Comparison of ENCODE assay signal across 26 cellular contexts in genomic region chr5:143181173-143181572, GRCh38.
DNase-seq lines count a peak whose midpoint lies in the region; ATAC-seq, FAIRE-seq and TF ChIP-seq lines count a peak whose summit lies in the region.
"Had no signal": no experiment of that assay in that cellular context is flagged by ENCODE, and none has a peak within 500 bp of the region (broad histone marks: within the 10 kb centered on the region; RNA-seq: fewer than 3 reads in every experiment).

No MANE protein-coding gene starts in this region.

- TF ChIP-seq CTCF in natural killer cell (IDR thresholded peaks at IDR 0.05): no peak
- no peak for TF ChIP-seq CTCF in KMS-11 (conservative IDR thresholded peaks at IDR 0.05; ENCODE audit: low read depth, low read length)
- no peak for TF ChIP-seq CTCF in upper lobe of right lung (IDR thresholded peaks at IDR 0.05)

- H3K9me3 ChIP-seq in upper lobe of right lung: no peaks in the 10 kb centered on the region
- H3K9me3 ChIP-seq: A549, SJSA1 had no signal

- H3K4me3 ChIP-seq in KMS-11 (IDR thresholded peaks at IDR 0.05; ENCODE audit: insufficient read depth, low read depth, low read length) (no peak overlapping the region), upper lobe of right lung (no peak overlapping the region)
- H3K4me3 ChIP-seq: A549, GM23338, SJSA1 had no signal

- H3K27me3 ChIP-seq in KMS-11 (ENCODE audit: insufficient read depth, low read depth) (no peaks in the 10 kb centered on the region), upper lobe of right lung (no peaks in the 10 kb centered on the region)
- H3K27me3 ChIP-seq: SJSA1 had no signal

- H3K36me3 ChIP-seq in KMS-11 (ENCODE audit: insufficient read depth) (no peaks in the 10 kb centered on the region), upper lobe of right lung (no peaks in the 10 kb centered on the region)

- peak overlapping the region; percentile 70 for H3K4me2 ChIP-seq in KMS-11
- H3K4me2 ChIP-seq: A549, GM23338 had no signal

- CTCF ChIA-PET in activated CD8-positive, alpha-beta memory T cell treated with anti-CD3 and anti-CD28 coated beads, Interleukin-2, amount 10 ng/mL, durations not matched to agents 7 days and 5 days (lab: Charles Lee): no interaction called here

- H2AFZ ChIP-seq in KMS-11 (ENCODE audit: low read depth): no peak overlapping the region
- H2AFZ ChIP-seq: GM23338 had no signal

- peaks cover 55 to 56% of the 10 kb centered on the region in 2 donors for H3K4me1 Mint-ChIP-seq in natural killer cell treated with Interleukin-12 subunit alpha and Interleukin-12 subunit beta and Interleukin-15 and Interleukin-18, amount 100 ng/mL, for 72 hours (ENCODE audit: low read depth in 2 of 2)
- peaks cover 44 to 45% of the 10 kb centered on the region in 2 donors for H3K4me1 Mint-ChIP-seq in natural killer cell
- peaks cover 60% of the 10 kb centered on the region for H3K4me1 Mint-ChIP-seq in central memory CD8-positive, alpha-beta T cell
- peaks cover 25% of the 10 kb centered on the region for H3K4me1 Mint-ChIP-seq in activated CD8-positive, alpha-beta memory T cell treated with anti-CD3 and anti-CD28 coated beads, Interleukin-2, amount 10 ng/mL, durations not matched to agents 7 days and 5 days
- H3K4me1 Mint-ChIP-seq: GM23338 had no signal

- FAIRE-seq in GM19239 (lab: Jason Lieb, UNC): no peak
- FAIRE-seq: A549, HTR-8/SVneo, RCC 7860 had no signal

- H3K9ac ChIP-seq in KMS-11: no peak overlapping the region

- peak overlapping the region; percentile 34 for H3K4me3 Mint-ChIP-seq in natural killer cell treated with Interleukin-12 subunit alpha and Interleukin-12 subunit beta and Interleukin-15 and Interleukin-18, amount 100 ng/mL, for 72 hours
- H3K4me3 Mint-ChIP-seq in natural killer cell: no peak overlapping the region
- H3K4me3 Mint-ChIP-seq in central memory CD8-positive, alpha-beta T cell: no peak overlapping the region
- H3K4me3 Mint-ChIP-seq in activated CD8-positive, alpha-beta memory T cell treated with anti-CD3 and anti-CD28 coated beads, Interleukin-2, amount 10 ng/mL, durations not matched to agents 7 days and 5 days: no peak overlapping the region
- H3K4me3 Mint-ChIP-seq: GM23338, IgD-negative memory B cell had no signal

- H3K36me3 Mint-ChIP-seq in natural killer cell treated with Interleukin-12 subunit alpha and Interleukin-12 subunit beta and Interleukin-15 and Interleukin-18, amount 100 ng/mL, for 72 hours: peaks cover 32% of the 10 kb centered on the region
- no peaks in the 10 kb centered on the region for H3K36me3 Mint-ChIP-seq in natural killer cell
- peaks cover 7% of the 10 kb centered on the region for H3K36me3 Mint-ChIP-seq in central memory CD8-positive, alpha-beta T cell (ENCODE audit: insufficient read depth)
- H3K36me3 Mint-ChIP-seq in activated CD8-positive, alpha-beta memory T cell treated with anti-CD3 and anti-CD28 coated beads, Interleukin-2, amount 10 ng/mL, durations not matched to agents 7 days and 5 days: peaks cover 15% of the 10 kb centered on the region

- DNase-seq in natural killer cell treated with Interleukin-12 subunit alpha and Interleukin-12 subunit beta and Interleukin-15 and Interleukin-18, amount 100 ng/mL, for 72 hours (ENCODE audit: low spot score): no peak
- DNase-seq in natural killer cell: no peak
- no peak for DNase-seq in central memory CD8-positive, alpha-beta T cell (ENCODE audit: low spot score in 2 of 2)
- no peak for DNase-seq in upper lobe of right lung
- DNase-seq in activated CD8-positive, alpha-beta memory T cell treated with anti-CD3 and anti-CD28 coated beads, Interleukin-2, amount 10 ng/mL, durations not matched to agents 7 days and 5 days: no peak
- DNase-seq in GM19239 (ENCODE audit: insufficient read length, low spot score): no peak
- DNase-seq: Calu3; CD8-positive, alpha-beta memory T cell; DMS153; HCEC 1CT; Kasumi-1; NCI-H1417; NCI-H1694 treated with DMSO at 0.1 percent for 48 hours; NCI-H2081 treated with DMSO at 0.1 percent for 48 hours; NCI-H446 treated with DMSO at 0.1 percent for 48 hours; NCI-H526 treated with DMSO at 0.1 percent for 48 hours; OCI-M1 had no signal

- H3K27me3 Mint-ChIP-seq in natural killer cell treated with Interleukin-12 subunit alpha and Interleukin-12 subunit beta and Interleukin-15 and Interleukin-18, amount 100 ng/mL, for 72 hours: no peaks in the 10 kb centered on the region
- H3K27me3 Mint-ChIP-seq in natural killer cell (ENCODE audit: low read depth in 2 of 2): no peaks in the 10 kb centered on the region
- H3K27me3 Mint-ChIP-seq in central memory CD8-positive, alpha-beta T cell: no peaks in the 10 kb centered on the region
- H3K27me3 Mint-ChIP-seq in activated CD8-positive, alpha-beta memory T cell treated with anti-CD3 and anti-CD28 coated beads, Interleukin-2, amount 10 ng/mL, durations not matched to agents 7 days and 5 days: no peaks in the 10 kb centered on the region
- H3K27me3 Mint-ChIP-seq: CD8-positive, alpha-beta memory T cell; IgD-negative memory B cell had no signal

- no peaks in the 10 kb centered on the region for H3K79me2 ChIP-seq in KMS-11 (ENCODE audit: insufficient read depth, low read depth)

- ATAC-seq in natural killer cell treated with Interleukin-12 subunit alpha and Interleukin-12 subunit beta and Interleukin-15 and Interleukin-18, amount 100 ng/mL, for 72 hours: no peak
- no peak for ATAC-seq in natural killer cell
- no peak for ATAC-seq in central memory CD8-positive, alpha-beta T cell (replicated peaks; ENCODE audit: extremely low read depth, poor library complexity, severe bottlenecking)
- ATAC-seq in upper lobe of right lung: peak; percentile 18
- no peak for ATAC-seq in activated CD8-positive, alpha-beta memory T cell treated with anti-CD3 and anti-CD28 coated beads, Interleukin-2, amount 10 ng/mL, durations not matched to agents 7 days and 5 days
- ATAC-seq in GM21367 (IDR thresholded peaks at IDR 0.05; ENCODE audit: unreplicated experiment): no peak
- ATAC-seq: A549, GM23338, Right ventricle myocardium inferior had no signal

- peak overlapping the region; percentile 97 to 99 for H3K27ac Mint-ChIP-seq in natural killer cell treated with Interleukin-12 subunit alpha and Interleukin-12 subunit beta and Interleukin-15 and Interleukin-18, amount 100 ng/mL, for 72 hours
- peak overlapping the region in 1 of 2 donors; percentile 55 for H3K27ac Mint-ChIP-seq in natural killer cell
- peak overlapping the region; percentile 78 for H3K27ac Mint-ChIP-seq in central memory CD8-positive, alpha-beta T cell (ENCODE audit: low read depth)
- no peak overlapping the region for H3K27ac Mint-ChIP-seq in activated CD8-positive, alpha-beta memory T cell treated with anti-CD3 and anti-CD28 coated beads, Interleukin-2, amount 10 ng/mL, durations not matched to agents 7 days and 5 days
- H3K27ac Mint-ChIP-seq: GM23338 had no signal

- H3K9me3 Mint-ChIP-seq in natural killer cell treated with Interleukin-12 subunit alpha and Interleukin-12 subunit beta and Interleukin-15 and Interleukin-18, amount 100 ng/mL, for 72 hours: peaks cover 3% of the 10 kb centered on the region
- no peaks in the 10 kb centered on the region for H3K9me3 Mint-ChIP-seq in natural killer cell
- H3K9me3 Mint-ChIP-seq in central memory CD8-positive, alpha-beta T cell: no peaks in the 10 kb centered on the region
- H3K9me3 Mint-ChIP-seq in activated CD8-positive, alpha-beta memory T cell treated with anti-CD3 and anti-CD28 coated beads, Interleukin-2, amount 10 ng/mL, durations not matched to agents 7 days and 5 days (ENCODE audit: low read depth): no peaks in the 10 kb centered on the region
- H3K9me3 Mint-ChIP-seq: CD8-positive, alpha-beta memory T cell; GM23338; IgD-negative memory B cell had no signal

- intact Hi-C loops in natural killer cell (cut with micrococcal nuclease) (no loop called here), upper lobe of right lung (cut with DNase I) (no loop called here)

- H3K27ac ChIP-seq in KMS-11 (peak overlapping the region; percentile 93), upper lobe of right lung (no peak overlapping the region)
- H3K27ac ChIP-seq: SJSA1 had no signal

- H4K20me1 ChIP-seq in KMS-11 (ENCODE audit: insufficient read depth): no peaks in the 10 kb centered on the region

- H3K4me1 ChIP-seq in KMS-11 (ENCODE audit: low read depth, poor library complexity, severe bottlenecking): peaks cover 100% of the 10 kb centered on the region
- peaks cover 37% of the 10 kb centered on the region for H3K4me1 ChIP-seq in upper lobe of right lung
